ENCODE assay signal across 8 cellular contexts in the genomic region with DNA sequence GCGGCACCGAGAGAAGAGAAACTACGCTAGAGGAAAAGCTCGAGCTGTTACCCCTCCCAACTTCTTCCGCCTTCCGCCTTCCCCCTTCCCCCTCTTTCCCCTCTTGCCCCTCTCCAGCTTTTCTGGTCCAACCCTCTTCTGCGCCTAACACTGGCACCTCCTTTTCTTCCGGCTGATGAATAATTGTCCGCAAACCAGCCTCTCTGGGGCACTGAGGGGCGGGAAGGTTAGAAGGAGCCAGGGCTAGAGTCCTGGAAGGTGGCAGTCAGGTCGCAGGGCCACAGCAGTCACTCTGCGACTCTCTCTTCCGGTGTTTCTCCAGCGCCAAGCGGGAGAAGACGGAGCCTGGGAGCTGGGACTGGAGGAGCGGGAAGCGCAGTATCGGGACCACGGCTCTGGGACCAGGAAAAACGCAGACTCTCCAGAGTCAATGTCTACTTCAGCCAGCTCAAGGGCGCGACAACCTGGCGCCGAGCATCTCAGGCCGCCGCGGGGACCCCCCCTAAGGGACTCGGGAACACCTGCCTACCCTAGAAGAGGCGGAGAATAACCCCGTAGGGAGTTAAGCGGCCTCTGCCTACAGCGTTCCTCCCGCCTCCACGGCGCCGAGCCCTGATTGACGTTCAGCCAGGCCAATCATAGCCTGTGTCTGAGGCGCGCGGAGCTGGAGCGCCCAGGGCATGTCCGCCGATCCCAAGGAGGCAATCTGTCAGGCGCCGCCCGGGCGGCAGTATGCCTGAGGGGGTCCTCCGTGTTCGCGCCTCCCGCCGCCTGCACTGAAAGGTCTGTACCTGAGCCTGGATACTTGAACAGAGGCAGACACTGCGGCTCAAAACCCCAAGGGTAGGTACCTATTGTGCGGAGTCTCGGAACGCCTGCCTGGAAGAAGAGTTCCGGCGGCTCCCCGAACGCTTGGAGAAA. TPM values are rescaled to one million over a fixed set of nuclear protein-coding genes. Genes with fewer than 3 reads are reported as not detected.
DNase-seq lines count a peak whose midpoint lies in the region; ATAC-seq, FAIRE-seq and TF ChIP-seq lines count a peak whose summit lies in the region.

No MANE protein-coding gene starts in this region.

- no peak for FAIRE-seq in astrocyte (lab: Jason Lieb, UNC)

- H3K9me3 Mint-ChIP-seq in astrocyte (ENCODE audit: unreplicated experiment) = no peaks in the 10 kb centered on the region

- peaks cover 4% of the 10 kb centered on the region for H3K4me1 Mint-ChIP-seq in astrocyte (ENCODE audit: low read depth, unreplicated experiment)

- peak overlapping the region; percentile 78 for H3K9ac ChIP-seq in astrocyte (ENCODE audit: low read length)

- H3K4me2 ChIP-seq in astrocyte (ENCODE audit: low read length) = peak overlapping the region; percentile 100
- H3K4me2 ChIP-seq in hepatocyte = peak overlapping the region; percentile 84

- no peaks in the 10 kb centered on the region for H3K27me3 Mint-ChIP-seq in astrocyte (ENCODE audit: low read depth, unreplicated experiment)

- peak; percentile 96 to 97 for DNase-seq in NCI-H187 (lab: John Stamatoyannopoulos, UW)
- peak; percentile 88 to 94 (median 91) for DNase-seq in T-helper 2 cell
- DNase-seq in astrocyte (ENCODE audit: low read depth) = peak; percentile 82
- DNase-seq in hepatocyte (ENCODE audit: low spot score) = peak; percentile 94
- DNase-seq in renal cortical epithelial cell (ENCODE audit: low read depth) = peak; percentile 77
- DNase-seq in cortex of kidney (lab: John Stamatoyannopoulos, UW) = no peak

- H3K27me3 ChIP-seq in astrocyte (ENCODE audit: insufficient read depth, low read length) (no peaks in the 10 kb centered on the region), hepatocyte (peaks cover 6% of the 10 kb centered on the region)

- peak overlapping the region; percentile 77 for H3K27ac Mint-ChIP-seq in astrocyte (ENCODE audit: unreplicated experiment)

- peak overlapping the region; percentile 100 for H2AFZ ChIP-seq in astrocyte (ENCODE audit: low read depth, low read length)
- H2AFZ ChIP-seq in hepatocyte = peak overlapping the region; percentile 93

- H3K4me3 ChIP-seq in astrocyte (ENCODE audit: insufficient read depth, low read depth, low read length) = peak overlapping the region; percentile 89
- H3K4me3 ChIP-seq in hepatocyte = peak overlapping the region; percentile 99

- ATAC-seq in GM18502 (IDR thresholded peaks at IDR 0.05; ENCODE audit: poor library complexity, unreplicated experiment) (peak; percentile 97), HG02943 (IDR thresholded peaks at IDR 0.05; ENCODE audit: low read depth, unreplicated experiment) (peak; percentile 86)

- no peaks in the 10 kb centered on the region for H4K20me1 ChIP-seq in astrocyte (ENCODE audit: insufficient read depth, low read length)
- no peaks in the 10 kb centered on the region for H4K20me1 ChIP-seq in hepatocyte (ENCODE audit: insufficient read depth, poor library complexity, severe bottlenecking)

- peak overlapping the region; percentile 64 for H3K27ac ChIP-seq in astrocyte (ENCODE audit: low read depth, low read length)
- H3K27ac ChIP-seq in hepatocyte = peak overlapping the region; percentile 97

- H3K4me3 Mint-ChIP-seq in astrocyte (ENCODE audit: unreplicated experiment) = peak overlapping the region; percentile 93

- H3K36me3 Mint-ChIP-seq in astrocyte (ENCODE audit: low read depth, unreplicated experiment) = peaks cover 2% of the 10 kb centered on the region

- no peaks in the 10 kb centered on the region for H3K9me2 ChIP-seq in hepatocyte (replicated peaks; ENCODE audit: insufficient read depth)

- no peak for TF ChIP-seq CTCF in astrocyte (IDR thresholded peaks at IDR 0.05; ENCODE audit: insufficient read depth, low read depth, low read length)
- peak; percentile 18 for TF ChIP-seq CTCF in hepatocyte (IDR thresholded peaks at IDR 0.05; ENCODE audit: poor library complexity)

- H3K79me2 ChIP-seq in astrocyte (ENCODE audit: insufficient read depth, low read length) = peaks cover 21% of the 10 kb centered on the region
- H3K79me2 ChIP-seq in hepatocyte = peaks cover 44% of the 10 kb centered on the region

- WGBS in hepatocyte (ENCODE audit: low lambda C conversion rate, missing lambda C conversion rate) = under 1% methylated on average over 61 of the region's 61 CpGs

- no peaks in the 10 kb centered on the region for H3K36me3 ChIP-seq in astrocyte (ENCODE audit: insufficient read depth, low read length)
- H3K36me3 ChIP-seq in hepatocyte (replicated peaks; ENCODE audit: insufficient read depth, low read depth) = no peaks in the 10 kb centered on the region

- H3K4me1 ChIP-seq in astrocyte (ENCODE audit: insufficient read depth, low read length) (peaks cover 7% of the 10 kb centered on the region), hepatocyte (ENCODE audit: insufficient read depth) (peaks cover 10% of the 10 kb centered on the region)

- H3K9me3 ChIP-seq in astrocyte (ENCODE audit: insufficient read depth, low read depth, low read length) (no peaks in the 10 kb centered on the region), hepatocyte (ENCODE audit: low read depth) (no peaks in the 10 kb centered on the region)

RNA-seq across cellular contexts. Expression of a gene that starts 40.4 kb away (rescaled TPM):
- total RNA-seq in astrocyte = 34.1 and 42.8 TPM in 2 replicates
- 1.3 TPM in 1 of 2 replicates, not detected in the other for total RNA-seq in hepatocyte
- polyA plus RNA-seq in hepatocyte = 3.1 and 3.3 TPM in 2 replicates
- 8.3 and 52.1 TPM in 2 replicates for total RNA-seq in renal cortical epithelial cell

RNA-seq across cellular contexts. Expression of a gene that starts 40.8 kb away (rescaled TPM):
- total RNA-seq in astrocyte = 135 and 160 TPM in 2 replicates
- total RNA-seq in hepatocyte = 13.7 and 15.2 TPM in 2 replicates
- polyA plus RNA-seq in hepatocyte = 11.0 and 14.1 TPM in 2 replicates
- 57.6 and 124 TPM in 2 replicates for total RNA-seq in renal cortical epithelial cell

RNA-seq across cellular contexts. Expression of a gene that starts 46.5 kb away (rescaled TPM):
- total RNA-seq in astrocyte (0.11 and 0.24 TPM in 2 replicates), hepatocyte (1.00 and 1.0 TPM in 2 replicates), renal cortical epithelial cell (2.1 and 18.9 TPM in 2 replicates)
- 1.7 TPM in 1 of 2 replicates, not detected in the other for polyA plus RNA-seq in hepatocyte

RNA-seq across cellular contexts. Expression of a gene that starts 50.5 kb away (rescaled TPM):
- total RNA-seq in astrocyte = 45.5 and 57.5 TPM in 2 replicates
- 19.1 and 25.7 TPM in 2 replicates for total RNA-seq in hepatocyte
- polyA plus RNA-seq in hepatocyte = 18.6 and 36.7 TPM in 2 replicates
- total RNA-seq in renal cortical epithelial cell = 39.7 and 82.3 TPM in 2 replicates

RNA-seq across cellular contexts. Expression of a gene that starts 55.8 kb away (rescaled TPM):
- total RNA-seq in astrocyte (118 and 121 TPM in 2 replicates), hepatocyte (5.9 and 11.7 TPM in 2 replicates), renal cortical epithelial cell (14.1 and 14.4 TPM in 2 replicates)
- polyA plus RNA-seq in hepatocyte = 1.2 and 1.7 TPM in 2 replicates
